ENCODE assay signal across 1 cellular context in genomic region chrX:634306-634958, GRCh38.
TF ChIP-seq lines count a peak whose summit lies in the region.

No MANE protein-coding gene starts in this region.

TF ChIP-seq in WTC11, 78 proteins besides CTCF, POLR2A, EP300 and RAD21 (continued from another document):
- TF ChIP-seq ZNF512 (CRISPR knock-in tag; IDR thresholded peaks at IDR 0.05; ENCODE audit: borderline replicate concordance) = no peak
- no peak for TF ChIP-seq MXD4 (CRISPR knock-in tag; IDR thresholded peaks at IDR 0.05; ENCODE audit: borderline replicate concordance)
